ENCODE assay signal across 26 cellular contexts in genomic region chr2:37301408-37301807, GRCh38. TPM values are rescaled to one million over a fixed set of nuclear protein-coding genes. Genes with fewer than 3 reads are reported as not detected.
DNase-seq lines count a peak whose midpoint lies in the region; ATAC-seq and TF ChIP-seq lines count a peak whose summit lies in the region.
"Had no signal": no experiment of that assay in that cellular context is flagged by ENCODE, and none has a peak within 500 bp of the region (broad histone marks: within the 10 kb centered on the region; RNA-seq: fewer than 3 reads in every experiment).

No MANE protein-coding gene starts in this region.

- peak overlapping the region; percentile 30 for H3K27ac ChIP-seq in cardiac muscle cell
- peak overlapping the region; percentile 18; the same call in 1 of the 2 replicates for H3K27ac ChIP-seq in KMS-11
- no peak overlapping the region for H3K27ac ChIP-seq in mammary epithelial cell (ENCODE audit: insufficient read depth, low read depth, low read length)
- H3K27ac ChIP-seq: BLaER1 treated with 17β-estradiol and CSF1 and Interleukin-3, amounts not matched to agents 10 nM and 100 nM; SJSA1; testis had no signal

- H3K9me3 ChIP-seq in cardiac muscle cell (ENCODE audit: low read depth): no peaks in the 10 kb centered on the region
- no peaks in the 10 kb centered on the region for H3K9me3 ChIP-seq in mammary epithelial cell (replicated peaks; ENCODE audit: insufficient read depth, low read length)
- H3K9me3 ChIP-seq: SJSA1, testis had no signal

- peaks cover 100% of the 10 kb centered on the region for H3K79me2 ChIP-seq in KMS-11 (ENCODE audit: insufficient read depth, low read depth)
- peaks cover 87% of the 10 kb centered on the region for H3K79me2 ChIP-seq in mammary epithelial cell (ENCODE audit: insufficient read depth, low read length)

- no TSS peak for BruUV-seq in mammary epithelial cell (replicated peaks; lab: Mats Ljungman, UMichigan)

- H3K4me1 ChIP-seq in cardiac muscle cell (ENCODE audit: low read depth) (peaks cover 19% of the 10 kb centered on the region), KMS-11 (ENCODE audit: low read depth, poor library complexity, severe bottlenecking) (peaks cover 99% of the 10 kb centered on the region), mammary epithelial cell (ENCODE audit: insufficient read depth, low read length) (peaks cover 2% of the 10 kb centered on the region)
- H3K4me1 ChIP-seq: BLaER1 treated with 17β-estradiol and CSF1 and Interleukin-3, amounts not matched to agents 10 nM and 100 nM; SJSA1; testis had no signal

- peaks cover 9% of the 10 kb centered on the region for H3K4me1 Mint-ChIP-seq in progenitor cell of endocrine pancreas (ENCODE audit: low read depth)

- no peak for TF ChIP-seq CTCF in cardiac muscle cell (IDR thresholded peaks at IDR 0.05; ENCODE audit: low read depth, low read length)
- no peak for TF ChIP-seq CTCF in KMS-11 (conservative IDR thresholded peaks at IDR 0.05; ENCODE audit: low read depth, low read length)
- no peak for TF ChIP-seq CTCF in mammary epithelial cell (conservative IDR thresholded peaks at IDR 0.05 in 1 of 2, IDR thresholded peaks at IDR 0.05 in 1 of 2; ENCODE audit: extremely low read depth in 1 of 2, insufficient read depth in 1 of 2, low read depth in 1 of 2, low read length in 2 of 2)
- no peak for TF ChIP-seq CTCF in progenitor cell of endocrine pancreas (IDR thresholded peaks at IDR 0.05; ENCODE audit: unreplicated experiment)

- H3K9me3 Mint-ChIP-seq in progenitor cell of endocrine pancreas (ENCODE audit: low read depth): peaks cover 8% of the 10 kb centered on the region
- H3K9me3 Mint-ChIP-seq: activated naive CD4-positive, alpha-beta T cell treated with anti-CD3 and anti-CD28 coated beads, Interleukin-2, amount 50 U/mL, for 24 hours; stimulated activated effector memory CD8-positive, alpha-beta T cell treated with anti-CD3 and anti-CD28 coated beads, Interleukin-12 subunit alpha, Interleukin-12 subunit beta, amount 100 ng/mL, for 72 hours had no signal

- dilution Hi-C loops in mammary epithelial cell (cut with HindIII; ENCODE audit: low sequenced_read_pairs): no loop called here

- ATAC-seq in left cardiac atrium: no peak
- ATAC-seq: stimulated activated effector memory CD8-positive, alpha-beta T cell treated with anti-CD3 and anti-CD28 coated beads, Interleukin-12 subunit alpha, Interleukin-12 subunit beta, amount 100 ng/mL, for 72 hours had no signal

- no peaks in the 10 kb centered on the region for H3K27me3 Mint-ChIP-seq in progenitor cell of endocrine pancreas
- H3K27me3 Mint-ChIP-seq: activated naive CD4-positive, alpha-beta T cell treated with anti-CD3 and anti-CD28 coated beads, Interleukin-2, amount 50 U/mL, for 24 hours had no signal

- no peak overlapping the region for H3K4me3 Mint-ChIP-seq in progenitor cell of endocrine pancreas (ENCODE audit: low read depth)
- H3K4me3 Mint-ChIP-seq: activated naive CD4-positive, alpha-beta T cell treated with anti-CD3 and anti-CD28 coated beads, Interleukin-2, amount 50 U/mL, for 24 hours; stimulated activated effector memory CD8-positive, alpha-beta T cell treated with anti-CD3 and anti-CD28 coated beads, Interleukin-12 subunit alpha, Interleukin-12 subunit beta, amount 100 ng/mL, for 72 hours had no signal

- H4K20me1 ChIP-seq in KMS-11 (ENCODE audit: insufficient read depth) (peaks cover 100% of the 10 kb centered on the region), mammary epithelial cell (ENCODE audit: insufficient read depth, low read length) (no peaks in the 10 kb centered on the region)

- intact Hi-C loops in left cardiac atrium (cut with DNase I): no loop called here
- intact Hi-C loops in mammary epithelial cell (cut with micrococcal nuclease): no loop called here

- in situ Hi-C loops in mammary epithelial cell (cut with MboI; ENCODE audit: low sequenced_read_pairs in 2 of 2): no loop called here

- no peak overlapping the region for H3K4me3 ChIP-seq in cardiac muscle cell
- H3K4me3 ChIP-seq in KMS-11 (IDR thresholded peaks at IDR 0.05; ENCODE audit: insufficient read depth, low read depth, low read length): no peak overlapping the region
- no peak overlapping the region for H3K4me3 ChIP-seq in mammary epithelial cell (replicated peaks in 1 of 3; ENCODE audit: insufficient read depth in 1 of 3, low read depth in 2 of 3, low read length in 3 of 3)
- H3K4me3 ChIP-seq: BLaER1 treated with 17β-estradiol and CSF1 and Interleukin-3, amounts not matched to agents 10 nM and 100 nM; SJSA1; testis had no signal

- H3K27ac Mint-ChIP-seq in progenitor cell of endocrine pancreas: peak overlapping the region; percentile 59
- H3K27ac Mint-ChIP-seq: activated naive CD4-positive, alpha-beta T cell treated with anti-CD3 and anti-CD28 coated beads, Interleukin-2, amount 50 U/mL, for 24 hours; stimulated activated effector memory CD8-positive, alpha-beta T cell treated with anti-CD3 and anti-CD28 coated beads, Interleukin-12 subunit alpha, Interleukin-12 subunit beta, amount 100 ng/mL, for 72 hours had no signal

- DNase-seq in cardiac muscle cell (ENCODE audit: low read depth in 1 of 2, low spot score in 1 of 2): no peak
- DNase-seq in left cardiac atrium: no peak
- DNase-seq in mammary epithelial cell: peak; percentile 31
- DNase-seq in progenitor cell of endocrine pancreas (ENCODE audit: low spot score, unreplicated experiment): no peak
- DNase-seq in NCI-H146 (lab: John Stamatoyannopoulos, UW): no peak
- DNase-seq in stimulated activated CD4-positive, alpha-beta T cell treated with anti-CD3 and anti-CD28 coated beads, Interleukin-2, amount 100 ng/mL, for 24 hours: no peak
- no peak for DNase-seq in stimulated activated CD4-positive, alpha-beta T cell treated with anti-CD3 and anti-CD28 coated beads, Interleukin-4, amount 100 ng/mL, for 24 hours
- DNase-seq: activated CD4-positive, CD25-positive, alpha-beta regulatory T cell treated with anti-CD3 and anti-CD28 coated beads, Interleukin-2, amount 50 U/mL, for 72 hours; activated CD8-positive, alpha-beta memory T cell treated with anti-CD3 and anti-CD28 coated beads for 24 hours; activated T-cell treated with anti-CD3 and anti-CD28 coated beads, Interleukin-2, amount 50 U/mL, for 48 hours; COR-L47; DMS79; H7; kidney glomerular epithelial cell; NCI-H1105; NCI-H2029; NK-92 treated with Interleukin-12 subunit alpha and Interleukin-12 subunit beta, amount 100 ng/mL, for 24 hours; occipital lobe; small intestine; stimulated activated CD4-positive, alpha-beta T cell treated with anti-CD3 and anti-CD28 coated beads, Interleukin-1b, Interleukin-23, amount 100 ng/mL, for 48 hours; testis had no signal

- H3K9ac ChIP-seq in KMS-11 (no peak overlapping the region), mammary epithelial cell (ENCODE audit: insufficient read depth, low read length) (no peak overlapping the region)
- H3K9ac ChIP-seq: BLaER1 treated with 17β-estradiol and CSF1 and Interleukin-3, amounts not matched to agents 10 nM and 100 nM had no signal

- H3K36me3 ChIP-seq in cardiac muscle cell (no peaks in the 10 kb centered on the region), KMS-11 (ENCODE audit: insufficient read depth) (peaks cover 16% of the 10 kb centered on the region; the same call in 1 of the 2 replicates), mammary epithelial cell (ENCODE audit: insufficient read depth, low read length) (no peaks in the 10 kb centered on the region)

- H3K4me2 ChIP-seq in KMS-11: peak overlapping the region; percentile 37
- H3K4me2 ChIP-seq in mammary epithelial cell (ENCODE audit: insufficient read depth, low read depth, low read length): no peak overlapping the region
- H3K4me2 ChIP-seq: BLaER1 treated with 17β-estradiol and CSF1 and Interleukin-3, amounts not matched to agents 10 nM and 100 nM had no signal

- H3K27me3 ChIP-seq in cardiac muscle cell (no peaks in the 10 kb centered on the region), KMS-11 (ENCODE audit: insufficient read depth, low read depth) (no peaks in the 10 kb centered on the region), mammary epithelial cell (ENCODE audit: insufficient read depth, low read length) (no peaks in the 10 kb centered on the region)
- H3K27me3 ChIP-seq: BLaER1 treated with 17β-estradiol and CSF1 and Interleukin-3, amounts not matched to agents 10 nM and 100 nM; SJSA1; testis had no signal

- no peak overlapping the region for H2AFZ ChIP-seq in KMS-11 (ENCODE audit: low read depth)
- H2AFZ ChIP-seq in mammary epithelial cell (ENCODE audit: low read depth, low read length): no peak overlapping the region

- CTCF ChIA-PET in mammary epithelial cell (lab: Charles Lee; ENCODE audit: low non-redundant PET): no interaction called here

- H3K36me3 Mint-ChIP-seq in progenitor cell of endocrine pancreas (ENCODE audit: insufficient read depth): peaks cover 8% of the 10 kb centered on the region
- H3K36me3 Mint-ChIP-seq: stimulated activated effector memory CD8-positive, alpha-beta T cell treated with anti-CD3 and anti-CD28 coated beads, Interleukin-12 subunit alpha, Interleukin-12 subunit beta, amount 100 ng/mL, for 72 hours had no signal

- 27% methylated on average over 2 of the region's 2 CpGs for WGBS in mammary epithelial cell (ENCODE audit: low coverage, missing lambda C conversion rate)

RNA-seq across cellular contexts. Expression of gene PRKD3, which starts 23.2 kb away (rescaled TPM):
- total RNA-seq in cardiac muscle cell: 11.1 and 20.2 TPM in 2 replicates
- 13.2 and 16.0 TPM in 2 replicates for polyA plus RNA-seq in cardiac muscle cell
- total RNA-seq in left cardiac atrium: 10 to 100 TPM; 15.9 to 21.0 TPM
- 10 to 100 TPM; 43.0 to 43.3 TPM for total RNA-seq in mammary epithelial cell
- polyA plus RNA-seq in mammary epithelial cell: 20.3 TPM
- 38.5 TPM for polyA minus RNA-seq in mammary epithelial cell
- total RNA-seq in progenitor cell of endocrine pancreas: 56.6 and 56.7 TPM in 2 replicates

RNA-seq across cellular contexts. Expression of gene QPCT, which starts 43.0 kb away (rescaled TPM):
- total RNA-seq in cardiac muscle cell (0.33 TPM in 1 of 2 replicates, not detected in the other), left cardiac atrium (1 to 10 TPM; 1.4 to 2.5 TPM), mammary epithelial cell (10 to 100 TPM in 1 of 2 donors, under 1 TPM in 1; 0.33 to 14.3 TPM), progenitor cell of endocrine pancreas (2.7 TPM in 2 replicates)
- polyA plus RNA-seq in cardiac muscle cell (not detected in 2 replicates), mammary epithelial cell (4.0 TPM)
- 26.6 TPM for polyA minus RNA-seq in mammary epithelial cell
